12 cellular contexts compared by ENCODE assay signal in the genomic region with DNA sequence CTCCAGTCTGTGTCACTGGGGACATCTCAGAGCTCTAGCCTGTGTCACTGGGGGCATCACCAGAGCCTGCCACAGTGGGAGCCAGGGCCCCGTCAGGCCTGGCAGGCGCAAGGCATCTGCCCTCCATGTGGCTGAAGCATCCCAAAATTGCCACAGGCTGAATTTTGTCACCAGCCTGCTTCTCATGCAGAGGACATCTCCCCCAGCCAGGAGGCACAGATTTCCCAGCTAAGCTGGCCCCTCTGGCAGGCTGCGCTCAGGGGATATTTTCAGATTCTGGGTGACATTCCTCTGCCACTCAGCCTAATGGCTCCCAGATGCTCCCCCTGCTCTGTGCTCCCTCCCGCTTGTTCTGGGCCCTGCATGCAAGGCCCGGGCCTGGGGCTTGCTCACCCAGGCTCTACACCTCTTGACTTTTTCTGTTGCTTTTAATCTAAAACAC.
DNase-seq lines count a peak whose midpoint lies in the region; ATAC-seq, FAIRE-seq and TF ChIP-seq lines count a peak whose summit lies in the region.
"Had no signal": no experiment of that assay in that cellular context is flagged by ENCODE, and none has a peak within 500 bp of the region (broad histone marks: within the 10 kb centered on the region; RNA-seq: fewer than 3 reads in every experiment).

No MANE protein-coding gene starts in this region.

- H2BK12ac ChIP-seq in neuronal stem cell (ENCODE audit: low read length), result peak overlapping the region; percentile 91

- TF ChIP-seq POLR2A in esophagus squamous epithelium (IDR thresholded peaks at IDR 0.05), result no peak

- no peak overlapping the region for H2BK120ac ChIP-seq in neuronal stem cell (ENCODE audit: low read depth, low read length)

- H3K27me3 ChIP-seq in ACC112 (ENCODE audit: insufficient read depth, low read length) (no peaks in the 10 kb centered on the region), esophagus squamous epithelium (no peaks in the 10 kb centered on the region), neuronal stem cell (ENCODE audit: control insufficient read depth in 3 of 3, insufficient read depth in 3 of 3, low read depth in 1 of 3, low read length in 3 of 3) (peaks cover 0 to 2% (median 0%) of the 10 kb centered on the region in 3 experiments)

- H3K9ac ChIP-seq in neuronal stem cell (ENCODE audit: low read depth, low read length, poor library complexity) (no peak overlapping the region), kidney (ENCODE audit: low read length in 2 of 2) (no peak overlapping the region)

- no peaks in the 10 kb centered on the region for H3K79me2 ChIP-seq in ACC112 (ENCODE audit: control insufficient read depth, insufficient read depth, low read length, unreplicated experiment)

- POLR2A ChIA-PET in RWPE1 (lab: Yijun Ruan, JAX; ENCODE audit: low non-redundant PET), result no interaction called here

- H3K4me2 ChIP-seq in neuronal stem cell (ENCODE audit: insufficient read depth, low read length, poor library complexity, severe bottlenecking), result no peak overlapping the region

- H3K4me3 ChIP-seq in ACC112 (ENCODE audit: low read depth, low read length) (no peak overlapping the region), esophagus squamous epithelium (no peak overlapping the region), neuronal stem cell (ENCODE audit: low read length in 2 of 2) (peak overlapping the region in 1 of 2 donors; percentile 22), kidney (ENCODE audit: low read length in 2 of 2) (no peak overlapping the region)

- ATAC-seq in GM18498 (IDR thresholded peaks at IDR 0.05; ENCODE audit: unreplicated experiment) (no peak), GM21717 (IDR thresholded peaks at IDR 0.05; ENCODE audit: unreplicated experiment) (no peak)

- 66 to 80% methylated on average over 2 to 4 of the region's 5 CpGs for WGBS in esophagus squamous epithelium, 2 donors
- no CpG with 5 or more reads among the region's 5 CpGs for WGBS in neuronal stem cell (ENCODE audit: extremely low coverage in 2 of 2, insufficient read length in 2 of 2, insufficient replicate concordance in 1 of 2), 2 donors

- no peak for TF ChIP-seq CTCF in RWPE1 (conservative IDR thresholded peaks at IDR 0.05; ENCODE audit: low read depth)
- TF ChIP-seq CTCF in esophagus squamous epithelium (IDR thresholded peaks at IDR 0.05), result no peak
- no peak for TF ChIP-seq CTCF in kidney (IDR thresholded peaks at IDR 0.05; ENCODE audit: borderline replicate concordance, extremely low read depth, insufficient read depth)

- no peak for DNase-seq in RWPE1 (ENCODE audit: low spot score)
- DNase-seq in esophagus squamous epithelium (lab: John Stamatoyannopoulos, UW), result no peak
- DNase-seq in neuronal stem cell (ENCODE audit: low spot score), result no peak
- no peak for DNase-seq in kidney
- DNase-seq in stimulated activated CD4-positive, alpha-beta T cell treated with anti-CD3 and anti-CD28 coated beads, Interleukin-2, amount 100 ng/mL, for 24 hours, result no peak
- DNase-seq: midbrain, NCI-H1092, NCI-H446, T-helper 2 cell had no signal

- no peaks in the 10 kb centered on the region for H3K79me1 ChIP-seq in neuronal stem cell (ENCODE audit: low read depth, low read length)

- H2BK5ac ChIP-seq in neuronal stem cell (ENCODE audit: low read length), result peak overlapping the region; percentile 77

- H3K36me3 ChIP-seq in ACC112 (ENCODE audit: insufficient read depth, low read length), result no peaks in the 10 kb centered on the region
- no peaks in the 10 kb centered on the region for H3K36me3 ChIP-seq in esophagus squamous epithelium
- no peaks in the 10 kb centered on the region for H3K36me3 ChIP-seq in neuronal stem cell (replicated peaks in 1 of 2; ENCODE audit: control insufficient read depth in 2 of 2, insufficient read depth in 2 of 2, low read length in 2 of 2)
- no peaks in the 10 kb centered on the region for H3K36me3 ChIP-seq in kidney (ENCODE audit: control insufficient read depth in 1 of 2, insufficient read depth in 2 of 2, low read length in 2 of 2)

- peak overlapping the region; percentile 92 for H2AK5ac ChIP-seq in neuronal stem cell (ENCODE audit: low read depth, low read length)

- peak overlapping the region; percentile 92 for H3K18ac ChIP-seq in neuronal stem cell (ENCODE audit: low read length)

- H2BK15ac ChIP-seq in neuronal stem cell (ENCODE audit: low read length), result peak overlapping the region; percentile 87

- H3K27ac ChIP-seq in ACC112 (ENCODE audit: low read depth, low read length), result peak overlapping the region; percentile 52
- H3K27ac ChIP-seq in RWPE1, result peak overlapping the region; percentile 55; the same call in 1 of the 2 replicates
- peak overlapping the region; percentile 34 to 70 (median 56) for H3K27ac ChIP-seq in esophagus squamous epithelium
- H3K27ac ChIP-seq in neuronal stem cell (replicated peaks; ENCODE audit: low read length), result peak overlapping the region; percentile 84
- no peak overlapping the region for H3K27ac ChIP-seq in kidney (ENCODE audit: low read depth in 2 of 2, low read length in 2 of 2)

- no peaks in the 10 kb centered on the region for H3K9me3 ChIP-seq in esophagus squamous epithelium
- H3K9me3 ChIP-seq in neuronal stem cell (replicated peaks in 1 of 2; ENCODE audit: control insufficient read depth in 2 of 2, insufficient read depth in 1 of 2, low read depth in 1 of 2, low read length in 2 of 2), result no peaks in the 10 kb centered on the region
- H3K9me3 ChIP-seq in kidney (ENCODE audit: control insufficient read depth in 1 of 2, low read length in 2 of 2), result no peaks in the 10 kb centered on the region

- no peak overlapping the region for H2AFZ ChIP-seq in ACC112 (ENCODE audit: low read length, unreplicated experiment)
- H2AFZ ChIP-seq in neuronal stem cell (ENCODE audit: low read length), result peak overlapping the region; percentile 89

- CTCF ChIA-PET in RWPE1 (lab: Yijun Ruan, JAX), result interaction anchor here (0.7 kb wide), 1 partner anchor 213 kb away, joined by 3 read pairs; no protein-coding TSS in a partner anchor

- peaks cover 56% of the 10 kb centered on the region for H3K4me1 ChIP-seq in ACC112 (ENCODE audit: control insufficient read depth, insufficient read depth, low read length, unreplicated experiment)
- peaks cover 45 to 87% (median 63%) of the 10 kb centered on the region in 3 donors for H3K4me1 ChIP-seq in esophagus squamous epithelium
- peaks cover 28 to 36% of the 10 kb centered on the region in 2 donors for H3K4me1 ChIP-seq in neuronal stem cell (ENCODE audit: control insufficient read depth in 2 of 2, insufficient read depth in 1 of 2, low read depth in 1 of 2, low read length in 2 of 2)
- H3K4me1 ChIP-seq in kidney (ENCODE audit: control insufficient read depth in 1 of 2, insufficient read depth in 1 of 2, low read depth in 1 of 2, low read length in 2 of 2), result peaks cover 0 to 4% of the 10 kb centered on the region in 2 donors

- H3K14ac ChIP-seq in neuronal stem cell (ENCODE audit: low read length), result peak overlapping the region; percentile 65

- FAIRE-seq in kidney (lab: Jason Lieb, UNC), result no peak

- H3K23ac ChIP-seq in neuronal stem cell (ENCODE audit: low read depth, low read length, poor library complexity), result peak overlapping the region; percentile 35

- intact Hi-C loops in esophagus squamous epithelium (cut with DNase I) (no loop called here), kidney (cut with DNase I) (no loop called here)

- H3K4ac ChIP-seq in neuronal stem cell (ENCODE audit: low read length), result no peak overlapping the region

- no peak overlapping the region for H4K8ac ChIP-seq in neuronal stem cell (ENCODE audit: low read depth, low read length)

- peak overlapping the region; percentile 76 for H4K91ac ChIP-seq in neuronal stem cell (ENCODE audit: low read depth, low read length, poor library complexity)

Comparison
In these comparisons a context has a peak if more than half of its experiments do, and no peak if none do; other contexts are left out.
1. H3K27ac ChIP-seq: peak in ACC112 (single experiment), RWPE1 (single experiment), esophagus squamous epithelium (4 of 4) and neuronal stem cell (single experiment); none in kidney (0 of 2).